Comparison of ENCODE assay signal across 8 cellular contexts in genomic region chr10:22988581-22989360, GRCh38.
DNase-seq lines count a peak whose midpoint lies in the region; ATAC-seq, FAIRE-seq and TF ChIP-seq lines count a peak whose summit lies in the region.

No MANE protein-coding gene starts in this region.

- H3K27ac ChIP-seq in DOHH2 (ENCODE audit: low read depth, low read length) (no peak overlapping the region), right lobe of liver (no peak overlapping the region)

- no peaks in the 10 kb centered on the region for H3K79me2 ChIP-seq in DOHH2 (ENCODE audit: control insufficient read depth, low read length)

- intact Hi-C loops in right lobe of liver (cut with DNase I) = loop anchor here in 1 of 2 donors (10.0 kb wide), 1 partner anchor 414 kb away; no protein-coding TSS in a partner anchor

- no peaks in the 10 kb centered on the region for H4K20me1 ChIP-seq in DOHH2 (ENCODE audit: control insufficient read depth, insufficient read depth, low read depth, low read length)

- no peaks in the 10 kb centered on the region for H3K9me2 ChIP-seq in DOHH2 (replicated peaks; ENCODE audit: control insufficient read depth, low read length)

- peaks cover 2% of the 10 kb centered on the region; the same call in 1 of the 2 replicates for H3F3A ChIP-seq in DOHH2 (ENCODE audit: control insufficient read depth, insufficient read depth)

- H3K4me1 ChIP-seq in DOHH2 (ENCODE audit: control insufficient read depth, low read length) (peaks cover 6% of the 10 kb centered on the region; the same call in 1 of the 2 replicates), right lobe of liver (peaks cover 0 to 7% (median 3%) of the 10 kb centered on the region in 4 donors)

- TF ChIP-seq CTCF in DOHH2 (IDR thresholded peaks at IDR 0.05; ENCODE audit: low read depth, low read length, poor library complexity, severe bottlenecking) (peak; percentile 86), right lobe of liver (IDR thresholded peaks at IDR 0.05) (peak; percentile 94 to 97 (median 96))

- H3K4me3 ChIP-seq in DOHH2 (ENCODE audit: low read length) (no peak overlapping the region), right lobe of liver (no peak overlapping the region)

- no peaks in the 10 kb centered on the region for H3K36me3 ChIP-seq in DOHH2 (ENCODE audit: control insufficient read depth, low read length)
- no peaks in the 10 kb centered on the region for H3K36me3 ChIP-seq in right lobe of liver

- ATAC-seq in HG02763 (IDR thresholded peaks at IDR 0.05; ENCODE audit: unreplicated experiment) (peak; percentile 57), right lobe of liver (peak; percentile 79 to 87 (median 84)), GM19455 (IDR thresholded peaks at IDR 0.05; ENCODE audit: unreplicated experiment) (no peak)

- H3K9me3 ChIP-seq in DOHH2 (ENCODE audit: control insufficient read depth, insufficient read depth, low read length) (no peaks in the 10 kb centered on the region), right lobe of liver (no peaks in the 10 kb centered on the region)

- DNase-seq in NCI-H345 treated with DMSO at 0.1 percent for 48 hours (lab: John Stamatoyannopoulos, UW; ENCODE audit: unreplicated experiment) (peak; percentile 51), right lobe of liver (peak in 1 of 3 donors; percentile 61)
- peak; percentile 73 for DNase-seq in activated CD4-positive, alpha-beta T cell treated with anti-CD3 and anti-CD28 coated beads for 48 hours
- peak; percentile 45 to 69 (median 51) for DNase-seq in stimulated activated CD4-positive, alpha-beta T cell treated with anti-CD3 and anti-CD28 coated beads, TNF-alpha, amount 100 ng/mL, for 24 hours (ENCODE audit: low read depth in 3 of 3)

- H3K4me2 ChIP-seq in DOHH2 (ENCODE audit: low read length) = peak overlapping the region; percentile 55

- TF ChIP-seq POLR2A in right lobe of liver (IDR thresholded peaks at IDR 0.05) = no peak

- peak; percentile 85 for FAIRE-seq in colon (lab: Jason Lieb, UNC)

- H3K27me3 ChIP-seq in DOHH2 (ENCODE audit: control insufficient read depth, low read length) = peaks cover 45% of the 10 kb centered on the region
- no peaks in the 10 kb centered on the region for H3K27me3 ChIP-seq in right lobe of liver

- 2% methylated on average over 12 of the region's 12 CpGs for WGBS in right lobe of liver (ENCODE audit: insufficient coverage, low coverage, low lambda C conversion rate, missing lambda C conversion rate)
